1 cellular context compared by ENCODE assay signal in genomic region chr14:67680121-67680602, GRCh38.
TF ChIP-seq lines count a peak whose summit lies in the region.

No MANE protein-coding gene starts in this region.

TF ChIP-seq in GM12878, 131 proteins besides CTCF, POLR2A, EP300 and RAD21 (continued from another document and continues in another):
- TF ChIP-seq, protein P1, sequence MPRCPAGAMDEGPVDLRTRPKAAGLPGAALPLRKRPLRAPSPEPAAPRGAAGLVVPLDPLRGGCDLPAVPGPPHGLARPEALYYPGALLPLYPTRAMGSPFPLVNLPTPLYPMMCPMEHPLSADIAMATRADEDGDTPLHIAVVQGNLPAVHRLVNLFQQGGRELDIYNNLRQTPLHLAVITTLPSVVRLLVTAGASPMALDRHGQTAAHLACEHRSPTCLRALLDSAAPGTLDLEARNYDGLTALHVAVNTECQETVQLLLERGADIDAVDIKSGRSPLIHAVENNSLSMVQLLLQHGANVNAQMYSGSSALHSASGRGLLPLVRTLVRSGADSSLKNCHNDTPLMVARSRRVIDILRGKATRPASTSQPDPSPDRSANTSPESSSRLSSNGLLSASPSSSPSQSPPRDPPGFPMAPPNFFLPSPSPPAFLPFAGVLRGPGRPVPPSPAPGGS (IDR thresholded peaks at IDR 0.05; ENCODE audit: borderline replicate concordance, insufficient read depth, low read depth, low read length, poor library complexity, severe bottlenecking), result peak; percentile 30
- TF ChIP-seq NFYA (IDR thresholded peaks at IDR 0.05; ENCODE audit: borderline replicate concordance, low read depth, low read length), result no peak
- peak; percentile 97 for TF ChIP-seq JUND (IDR thresholded peaks at IDR 0.05; ENCODE audit: low read depth, low read length)
- no peak for TF ChIP-seq NFXL1 (IDR thresholded peaks at IDR 0.05; ENCODE audit: borderline replicate concordance)
- TF ChIP-seq RFX5 (IDR thresholded peaks at IDR 0.05; ENCODE audit: low read depth, low read length), result no peak
- no peak for TF ChIP-seq RAD51 (IDR thresholded peaks at IDR 0.05)
- no peak for TF ChIP-seq NR2C1 (IDR thresholded peaks at IDR 0.05)
- no peak for TF ChIP-seq USF1 (IDR thresholded peaks at IDR 0.05; ENCODE audit: borderline replicate concordance, extremely low read length, insufficient read depth, low read depth, low read length)
- no peak for TF ChIP-seq POLR2AphosphoS5 (IDR thresholded peaks at IDR 0.05; ENCODE audit: low read length)
- TF ChIP-seq STAT3 (IDR thresholded peaks at IDR 0.05; ENCODE audit: low read depth, low read length), result peak; percentile 87; the same call in 1 of the 2 replicates
- no peak for TF ChIP-seq LARP7 (IDR thresholded peaks at IDR 0.05)
- 0 out of 2 replicates have a peak, but pooled peaks have one; percentile 71 for TF ChIP-seq RCOR1 (conservative IDR thresholded peaks at IDR 0.05; ENCODE audit: low read depth, low read length)
- peak; percentile 31; the same call in 1 of the 2 replicates for TF ChIP-seq BACH1 (IDR thresholded peaks at IDR 0.05; ENCODE audit: borderline replicate concordance)
- no peak for TF ChIP-seq PAX8 (IDR thresholded peaks at IDR 0.05)
- TF ChIP-seq HSF1 (IDR thresholded peaks at IDR 0.05; ENCODE audit: low read depth, low read length), result no peak
- TF ChIP-seq HDAC2 (IDR thresholded peaks at IDR 0.05), result no peak
- no peak for TF ChIP-seq CBX3 (IDR thresholded peaks at IDR 0.05; ENCODE audit: borderline replicate concordance, low read depth)
- TF ChIP-seq SREBF2 (IDR thresholded peaks at IDR 0.05; ENCODE audit: low read length), result no peak
- peak; percentile 68 for TF ChIP-seq CREB1 (IDR thresholded peaks at IDR 0.05; ENCODE audit: low read depth)
- no peak for TF ChIP-seq POU2F2 (IDR thresholded peaks at IDR 0.05; ENCODE audit: borderline replicate concordance, low read depth, low read length)
- TF ChIP-seq, protein P2, sequence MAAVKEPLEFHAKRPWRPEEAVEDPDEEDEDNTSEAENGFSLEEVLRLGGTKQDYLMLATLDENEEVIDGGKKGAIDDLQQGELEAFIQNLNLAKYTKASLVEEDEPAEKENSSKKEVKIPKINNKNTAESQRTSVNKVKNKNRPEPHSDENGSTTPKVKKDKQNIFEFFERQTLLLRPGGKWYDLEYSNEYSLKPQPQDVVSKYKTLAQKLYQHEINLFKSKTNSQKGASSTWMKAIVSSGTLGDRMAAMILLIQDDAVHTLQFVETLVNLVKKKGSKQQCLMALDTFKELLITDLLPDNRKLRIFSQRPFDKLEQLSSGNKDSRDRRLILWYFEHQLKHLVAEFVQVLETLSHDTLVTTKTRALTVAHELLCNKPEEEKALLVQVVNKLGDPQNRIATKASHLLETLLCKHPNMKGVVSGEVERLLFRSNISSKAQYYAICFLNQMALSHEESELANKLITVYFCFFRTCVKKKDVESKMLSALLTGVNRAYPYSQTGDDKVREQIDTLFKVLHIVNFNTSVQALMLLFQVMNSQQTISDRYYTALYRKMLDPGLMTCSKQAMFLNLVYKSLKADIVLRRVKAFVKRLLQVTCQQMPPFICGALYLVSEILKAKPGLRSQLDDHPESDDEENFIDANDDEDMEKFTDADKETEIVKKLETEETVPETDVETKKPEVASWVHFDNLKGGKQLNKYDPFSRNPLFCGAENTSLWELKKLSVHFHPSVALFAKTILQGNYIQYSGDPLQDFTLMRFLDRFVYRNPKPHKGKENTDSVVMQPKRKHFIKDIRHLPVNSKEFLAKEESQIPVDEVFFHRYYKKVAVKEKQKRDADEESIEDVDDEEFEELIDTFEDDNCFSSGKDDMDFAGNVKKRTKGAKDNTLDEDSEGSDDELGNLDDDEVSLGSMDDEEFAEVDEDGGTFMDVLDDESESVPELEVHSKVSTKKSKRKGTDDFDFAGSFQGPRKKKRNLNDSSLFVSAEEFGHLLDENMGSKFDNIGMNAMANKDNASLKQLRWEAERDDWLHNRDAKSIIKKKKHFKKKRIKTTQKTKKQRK (IDR thresholded peaks at IDR 0.05; ENCODE audit: low read depth, low read length), result no peak
- TF ChIP-seq PBX3 (IDR thresholded peaks at IDR 0.05; ENCODE audit: insufficient replicate concordance, low read depth, low read length), result no peak
- TF ChIP-seq PML (IDR thresholded peaks at IDR 0.05; ENCODE audit: low read length), result no peak; the same call in 1 of the 2 replicates
- peak; percentile 47; the same call in 1 of the 2 replicates for TF ChIP-seq CBFB (IDR thresholded peaks at IDR 0.05; ENCODE audit: low read depth)
- TF ChIP-seq RB1 (IDR thresholded peaks at IDR 0.05; ENCODE audit: borderline replicate concordance), result peak; percentile 34; the same call in 1 of the 2 replicates
- TF ChIP-seq, protein P3, sequence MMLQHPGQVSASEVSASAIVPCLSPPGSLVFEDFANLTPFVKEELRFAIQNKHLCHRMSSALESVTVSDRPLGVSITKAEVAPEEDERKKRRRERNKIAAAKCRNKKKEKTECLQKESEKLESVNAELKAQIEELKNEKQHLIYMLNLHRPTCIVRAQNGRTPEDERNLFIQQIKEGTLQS (IDR thresholded peaks at IDR 0.05; ENCODE audit: borderline replicate concordance, extremely low read depth, low read depth, low read length), result no peak
- peak; percentile 99 for TF ChIP-seq IRF4 (IDR thresholded peaks at IDR 0.05; ENCODE audit: low read depth, low read length)
- peak; percentile 86 for TF ChIP-seq ATF7 (IDR thresholded peaks at IDR 0.05; ENCODE audit: low read depth)
- no peak for TF ChIP-seq TAF1 (IDR thresholded peaks at IDR 0.05; ENCODE audit: borderline replicate concordance, low read depth, low read length)
- no peak for TF ChIP-seq SMC3 (IDR thresholded peaks at IDR 0.05; ENCODE audit: borderline replicate concordance, low read length)
- no peak for TF ChIP-seq FOXK2 (IDR thresholded peaks at IDR 0.05)
- peak; percentile 93 for TF ChIP-seq DPF2 (IDR thresholded peaks at IDR 0.05)
- TF ChIP-seq, protein P4, sequence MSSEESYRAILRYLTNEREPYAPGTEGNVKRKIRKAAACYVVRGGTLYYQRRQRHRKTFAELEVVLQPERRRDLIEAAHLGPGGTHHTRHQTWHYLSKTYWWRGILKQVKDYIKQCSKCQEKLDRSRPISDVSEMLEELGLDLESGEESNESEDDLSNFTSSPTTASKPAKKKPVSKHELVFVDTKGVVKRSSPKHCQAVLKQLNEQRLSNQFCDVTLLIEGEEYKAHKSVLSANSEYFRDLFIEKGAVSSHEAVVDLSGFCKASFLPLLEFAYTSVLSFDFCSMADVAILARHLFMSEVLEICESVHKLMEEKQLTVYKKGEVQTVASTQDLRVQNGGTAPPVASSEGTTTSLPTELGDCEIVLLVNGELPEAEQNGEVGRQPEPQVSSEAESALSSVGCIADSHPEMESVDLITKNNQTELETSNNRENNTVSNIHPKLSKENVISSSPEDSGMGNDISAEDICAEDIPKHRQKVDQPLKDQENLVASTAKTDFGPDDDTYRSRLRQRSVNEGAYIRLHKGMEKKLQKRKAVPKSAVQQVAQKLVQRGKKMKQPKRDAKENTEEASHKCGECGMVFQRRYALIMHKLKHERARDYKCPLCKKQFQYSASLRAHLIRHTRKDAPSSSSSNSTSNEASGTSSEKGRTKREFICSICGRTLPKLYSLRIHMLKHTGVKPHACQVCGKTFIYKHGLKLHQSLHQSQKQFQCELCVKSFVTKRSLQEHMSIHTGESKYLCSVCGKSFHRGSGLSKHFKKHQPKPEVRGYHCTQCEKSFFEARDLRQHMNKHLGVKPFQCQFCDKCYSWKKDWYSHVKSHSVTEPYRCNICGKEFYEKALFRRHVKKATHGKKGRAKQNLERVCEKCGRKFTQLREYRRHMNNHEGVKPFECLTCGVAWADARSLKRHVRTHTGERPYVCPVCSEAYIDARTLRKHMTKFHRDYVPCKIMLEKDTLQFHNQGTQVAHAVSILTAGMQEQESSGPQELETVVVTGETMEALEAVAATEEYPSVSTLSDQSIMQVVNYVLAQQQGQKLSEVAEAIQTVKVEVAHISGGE (CRISPR knock-in tag; IDR thresholded peaks at IDR 0.05), result no peak
- TF ChIP-seq SUZ12 (IDR thresholded peaks at IDR 0.05; ENCODE audit: unreplicated experiment), result no peak
- peak; percentile 84 to 90 for TF ChIP-seq BHLHE40 (IDR thresholded peaks at IDR 0.05; ENCODE audit: borderline replicate concordance in 1 of 2, low read depth in 2 of 2, low read length in 1 of 2)
- no peak for TF ChIP-seq BMI1 (IDR thresholded peaks at IDR 0.05; ENCODE audit: borderline replicate concordance)
- TF ChIP-seq CREM (IDR thresholded peaks at IDR 0.05; ENCODE audit: low read depth), result peak; percentile 49; the same call in 1 of the 2 replicates
- no peak for TF ChIP-seq ZSCAN29 (IDR thresholded peaks at IDR 0.05)
- no peak for TF ChIP-seq HDAC6 (IDR thresholded peaks at IDR 0.05; ENCODE audit: unreplicated experiment)
- TF ChIP-seq, protein P5, sequence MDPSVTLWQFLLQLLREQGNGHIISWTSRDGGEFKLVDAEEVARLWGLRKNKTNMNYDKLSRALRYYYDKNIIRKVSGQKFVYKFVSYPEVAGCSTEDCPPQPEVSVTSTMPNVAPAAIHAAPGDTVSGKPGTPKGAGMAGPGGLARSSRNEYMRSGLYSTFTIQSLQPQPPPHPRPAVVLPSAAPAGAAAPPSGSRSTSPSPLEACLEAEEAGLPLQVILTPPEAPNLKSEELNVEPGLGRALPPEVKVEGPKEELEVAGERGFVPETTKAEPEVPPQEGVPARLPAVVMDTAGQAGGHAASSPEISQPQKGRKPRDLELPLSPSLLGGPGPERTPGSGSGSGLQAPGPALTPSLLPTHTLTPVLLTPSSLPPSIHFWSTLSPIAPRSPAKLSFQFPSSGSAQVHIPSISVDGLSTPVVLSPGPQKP (IDR thresholded peaks at IDR 0.05; ENCODE audit: low read depth, low read length), result no peak
- TF ChIP-seq FOS (IDR thresholded peaks at IDR 0.05; ENCODE audit: borderline replicate concordance, extremely low read depth, insufficient read length), result no peak
- no peak for TF ChIP-seq RBBP5 (conservative IDR thresholded peaks at IDR 0.05)
- no peak for TF ChIP-seq PRDM15 (CRISPR knock-in tag; IDR thresholded peaks at IDR 0.05)
- TF ChIP-seq IKZF2 (IDR thresholded peaks at IDR 0.05), result peak; percentile 86 to 90
- TF ChIP-seq, protein P6, sequence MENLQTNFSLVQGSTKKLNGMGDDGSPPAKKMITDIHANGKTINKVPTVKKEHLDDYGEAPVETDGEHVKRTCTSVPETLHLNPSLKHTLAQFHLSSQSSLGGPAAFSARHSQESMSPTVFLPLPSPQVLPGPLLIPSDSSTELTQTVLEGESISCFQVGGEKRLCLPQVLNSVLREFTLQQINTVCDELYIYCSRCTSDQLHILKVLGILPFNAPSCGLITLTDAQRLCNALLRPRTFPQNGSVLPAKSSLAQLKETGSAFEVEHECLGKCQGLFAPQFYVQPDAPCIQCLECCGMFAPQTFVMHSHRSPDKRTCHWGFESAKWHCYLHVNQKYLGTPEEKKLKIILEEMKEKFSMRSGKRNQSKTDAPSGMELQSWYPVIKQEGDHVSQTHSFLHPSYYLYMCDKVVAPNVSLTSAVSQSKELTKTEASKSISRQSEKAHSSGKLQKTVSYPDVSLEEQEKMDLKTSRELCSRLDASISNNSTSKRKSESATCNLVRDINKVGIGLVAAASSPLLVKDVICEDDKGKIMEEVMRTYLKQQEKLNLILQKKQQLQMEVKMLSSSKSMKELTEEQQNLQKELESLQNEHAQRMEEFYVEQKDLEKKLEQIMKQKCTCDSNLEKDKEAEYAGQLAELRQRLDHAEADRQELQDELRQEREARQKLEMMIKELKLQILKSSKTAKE (IDR thresholded peaks at IDR 0.05; ENCODE audit: low read depth, poor library complexity, severe bottlenecking), result peak; percentile 74
- TF ChIP-seq KLF5 (IDR thresholded peaks at IDR 0.05; ENCODE audit: partially characterized antibody), result no peak
